ENCODE assay signal across 8 cellular contexts in the genomic region with DNA sequence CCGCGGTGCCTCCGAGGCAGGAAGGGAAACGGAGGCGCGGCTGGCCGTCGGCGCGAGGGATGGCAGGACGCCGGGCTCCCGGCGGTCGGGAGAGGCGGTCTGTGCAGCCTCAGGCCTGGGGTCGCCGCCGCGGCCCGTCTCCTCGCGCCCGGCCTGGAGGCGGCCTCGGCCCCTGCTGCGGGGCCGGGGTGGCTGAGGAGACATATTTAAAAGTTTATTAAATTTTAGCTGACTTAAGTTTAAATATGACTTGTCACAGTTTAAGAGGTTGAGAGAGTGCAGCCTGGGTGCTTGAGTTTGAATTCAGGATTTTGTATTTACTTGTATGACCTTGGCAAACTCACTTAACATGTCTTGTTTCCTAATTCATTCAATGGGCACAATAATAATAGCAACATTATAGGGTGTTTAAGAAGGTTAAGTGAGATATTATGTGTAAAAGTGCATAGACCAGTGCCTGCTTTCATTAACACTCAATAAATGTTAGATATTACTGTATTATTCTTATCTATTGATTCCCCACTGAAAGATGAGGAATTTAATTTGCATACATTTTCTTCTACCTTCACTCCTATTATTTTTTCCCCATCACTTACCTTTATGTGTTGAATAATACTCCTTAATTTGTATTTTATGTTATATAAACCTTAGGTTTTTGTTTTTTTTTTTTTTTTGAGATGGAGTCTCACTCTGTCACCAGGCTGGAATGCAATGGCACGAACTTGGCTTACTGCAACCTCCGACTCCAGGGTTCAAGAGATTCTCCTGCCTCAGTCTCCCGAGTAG.
DNase-seq lines count a peak whose midpoint lies in the region; ATAC-seq and TF ChIP-seq lines count a peak whose summit lies in the region.

No MANE protein-coding gene starts in this region.

- peaks cover 2% of the 10 kb centered on the region for H3K9me3 Mint-ChIP-seq in nephron progenitor cell

- peak overlapping the region; percentile 98 for H3K4me3 Mint-ChIP-seq in nephron progenitor cell

- peaks cover 10% of the 10 kb centered on the region for H3K36me3 Mint-ChIP-seq in nephron progenitor cell (ENCODE audit: low read depth)

- H3K27ac ChIP-seq in C4-2B: peak overlapping the region; percentile 72
- peak overlapping the region; percentile 88 for H3K27ac ChIP-seq in effector memory CD4-positive, alpha-beta T cell (ENCODE audit: insufficient read depth, low read length, poor library complexity, severe bottlenecking)

- H3K4me1 ChIP-seq in effector memory CD4-positive, alpha-beta T cell (ENCODE audit: control insufficient read depth, insufficient read depth, low read length, poor library complexity, severe bottlenecking): peaks cover 8% of the 10 kb centered on the region

- peak overlapping the region; percentile 74 for H3K4me3 ChIP-seq in LNCaP clone FGC (ENCODE audit: low read depth, low read length)
- H3K4me3 ChIP-seq in effector memory CD4-positive, alpha-beta T cell (ENCODE audit: insufficient read depth, low read depth, low read length, poor library complexity, severe bottlenecking): peak overlapping the region; percentile 82

- H3K27ac Mint-ChIP-seq in nephron progenitor cell: peak overlapping the region; percentile 39

- peaks cover 3% of the 10 kb centered on the region for H3K27me3 Mint-ChIP-seq in nephron progenitor cell (ENCODE audit: low read depth, poor library complexity)

- no peak for DNase-seq in LNCaP clone FGC (ENCODE audit: low read depth)
- DNase-seq in effector memory CD4-positive, alpha-beta T cell: no peak
- no peak for DNase-seq in nephron progenitor cell
- DNase-seq in NCI-H2029 (lab: John Stamatoyannopoulos, UW): no peak
- no peak for DNase-seq in NCI-H187 treated with DMSO at 0.1 percent for 48 hours (lab: John Stamatoyannopoulos, UW)
- DNase-seq in inferior parietal cortex (ENCODE audit: extremely low spot score): no peak

- no peaks in the 10 kb centered on the region for H3K36me3 ChIP-seq in effector memory CD4-positive, alpha-beta T cell (ENCODE audit: control insufficient read depth, insufficient read depth, low read length)

- no peaks in the 10 kb centered on the region for H3K27me3 ChIP-seq in effector memory CD4-positive, alpha-beta T cell (replicated peaks; ENCODE audit: control insufficient read depth, insufficient read depth, low read length, poor library complexity, severe bottlenecking)

- H3K4me1 Mint-ChIP-seq in nephron progenitor cell: peaks cover 72% of the 10 kb centered on the region

- no peaks in the 10 kb centered on the region for H3K9me3 ChIP-seq in effector memory CD4-positive, alpha-beta T cell (ENCODE audit: control insufficient read depth, low read length)

- no peak for TF ChIP-seq CTCF in C4-2B (conservative IDR thresholded peaks at IDR 0.05)
- no peak for TF ChIP-seq CTCF in LNCaP clone FGC (IDR thresholded peaks at IDR 0.05; ENCODE audit: control insufficient read depth, extremely low read depth, insufficient read depth)
- TF ChIP-seq CTCF in nephron progenitor cell (IDR thresholded peaks at IDR 0.05): no peak

- peak; percentile 38 for ATAC-seq in GM21528 (IDR thresholded peaks at IDR 0.05; ENCODE audit: low FRiP score, unreplicated experiment)
